8 cellular contexts compared by ENCODE assay signal in the genomic region with DNA sequence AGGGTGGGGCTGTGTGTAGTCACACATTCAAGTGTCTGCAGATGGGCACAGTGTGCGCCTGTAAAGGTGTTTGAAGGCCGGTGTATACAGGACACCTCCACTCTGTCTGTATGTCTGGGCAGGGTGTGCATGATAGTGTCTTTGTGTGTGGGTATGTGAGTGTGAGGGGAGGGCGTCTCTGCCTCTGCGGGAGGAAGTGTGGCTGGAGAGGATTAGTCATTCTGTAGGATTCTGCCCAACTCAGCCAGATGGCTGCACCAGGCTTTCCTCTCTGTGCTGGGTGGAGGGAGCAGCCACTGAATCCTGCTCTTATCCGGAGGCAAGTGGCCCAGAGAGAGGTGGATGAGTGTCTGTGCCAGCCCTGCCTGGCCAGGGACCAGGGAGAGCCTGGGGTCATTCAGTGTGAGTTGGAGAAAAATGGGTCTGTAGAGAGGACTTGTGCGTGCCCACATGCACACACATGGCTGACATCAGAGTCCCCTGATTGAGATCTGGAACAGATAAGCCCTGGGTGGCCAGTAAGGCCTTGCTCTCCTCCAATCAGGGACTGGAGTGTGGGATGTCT. TPM values are rescaled to one million over a fixed set of nuclear protein-coding genes. Genes with fewer than 3 reads are reported as not detected.
DNase-seq lines count a peak whose midpoint lies in the region; ATAC-seq and TF ChIP-seq lines count a peak whose summit lies in the region.

No MANE protein-coding gene starts in this region.

- peak overlapping the region; percentile 91 for H3K4me3 Mint-ChIP-seq in CD8-positive, alpha-beta T cell
- peak overlapping the region; percentile 84 to 92 (median 91) for H3K4me3 Mint-ChIP-seq in T-cell

- no peaks in the 10 kb centered on the region for H3K27me3 Mint-ChIP-seq in CD8-positive, alpha-beta T cell (ENCODE audit: low read depth)
- H3K27me3 Mint-ChIP-seq in T-cell = no peaks in the 10 kb centered on the region

- ATAC-seq in CD8-positive, alpha-beta T cell = peak; percentile 18
- ATAC-seq in HG02973 (IDR thresholded peaks at IDR 0.05; ENCODE audit: unreplicated experiment) (peak; percentile 3), T-cell (replicated peaks in 1 of 4) (peak; percentile 17 to 25 (median 19)), sciatic nerve (peak; percentile 27), GM21528 (IDR thresholded peaks at IDR 0.05; ENCODE audit: low FRiP score, unreplicated experiment) (no peak)

- TF ChIP-seq CTCF in CD8-positive, alpha-beta T cell (IDR thresholded peaks at IDR 0.05) = no peak

- intact Hi-C loops in CD8-positive, alpha-beta T cell (cut with DNase I, micrococcal nuclease) = loop anchor here (1.0 to 5.0 kb wide), 6 partner anchors 9 to 120 kb away; partner anchors contain the start of genes MRPL43 (in 1 of the 2), SLF2 (in 1 of the 2) and TWNK (in 1 of the 2)
- intact Hi-C loops in sciatic nerve (cut with DNase I) = no loop called here

- H3K9me3 ChIP-seq in CD8-positive, alpha-beta T cell (ENCODE audit: low read length) = no peaks in the 10 kb centered on the region
- no peaks in the 10 kb centered on the region for H3K9me3 ChIP-seq in iPS DF 6.9 (ENCODE audit: control insufficient read depth, insufficient read depth, low read length)

- peak overlapping the region; percentile 91 for H3K27ac Mint-ChIP-seq in CD8-positive, alpha-beta T cell
- H3K27ac Mint-ChIP-seq in T-cell = peak overlapping the region; percentile 91 to 97

- H3K36me3 Mint-ChIP-seq in CD8-positive, alpha-beta T cell = peaks cover 28% of the 10 kb centered on the region
- H3K36me3 Mint-ChIP-seq in T-cell = peaks cover 27% of the 10 kb centered on the region

- CTCF ChIA-PET in CD8-positive, alpha-beta T cell (lab: Charles Lee) = interaction anchor here (1.1 to 23.7 kb wide), 4 partner anchors 14 to 34 kb away, joined by 5 to 580 read pairs (median 9); partner anchors contain the start of gene KAZALD1
- CTCF ChIA-PET in T-cell (lab: Charles Lee) = interaction anchor here (0.6 to 2.5 kb wide), 11 partner anchors 9 to 1474 kb away, joined by 3 to 25 read pairs (median 4); partner anchors contain the start of gene KAZALD1 (in 1 of the 2)

- WGBS in iPS DF 6.9 (ENCODE audit: insufficient coverage, insufficient read length) = no CpG with 5 or more reads among the region's 6 CpGs

- H3K4me3 ChIP-seq in CD8-positive, alpha-beta T cell (ENCODE audit: low read depth, low read length) = peak overlapping the region; percentile 86
- H3K4me3 ChIP-seq in iPS DF 6.9 (ENCODE audit: low read length) = peak overlapping the region; percentile 51; the same call in 1 of the 2 replicates

- peaks cover 14% of the 10 kb centered on the region for H3K4me1 ChIP-seq in CD8-positive, alpha-beta T cell (ENCODE audit: insufficient read depth, low read length)
- H3K4me1 ChIP-seq in iPS DF 6.9 (ENCODE audit: control insufficient read depth, insufficient read depth, low read length) = peaks cover 11% of the 10 kb centered on the region; the same call in 1 of the 2 replicates

- H3K36me3 ChIP-seq in CD8-positive, alpha-beta T cell (ENCODE audit: insufficient read depth, low read length) = peaks cover 7% of the 10 kb centered on the region
- no peaks in the 10 kb centered on the region for H3K36me3 ChIP-seq in iPS DF 6.9 (ENCODE audit: control insufficient read depth, insufficient read depth, low read length)

- peak overlapping the region; percentile 87 for H3K27ac ChIP-seq in CD8-positive, alpha-beta T cell (ENCODE audit: low read depth, low read length)
- H3K27ac ChIP-seq in iPS DF 6.9 (ENCODE audit: low read length) = no peak overlapping the region

- H3K27me3 ChIP-seq in CD8-positive, alpha-beta T cell (ENCODE audit: insufficient read depth, low read length) = no peaks in the 10 kb centered on the region
- peaks cover 4% of the 10 kb centered on the region; the same call in 1 of the 2 replicates for H3K27me3 ChIP-seq in iPS DF 6.9 (ENCODE audit: control insufficient read depth, insufficient read depth, low read length)

- peak in 5 of 7 experiments; percentile 36 to 66 (median 55) for DNase-seq in CD8-positive, alpha-beta T cell
- DNase-seq in T-cell (peak in 4 of 34 experiments; percentile 37 to 58 (median 46)), astrocyte of the hippocampus (ENCODE audit: low read depth, low spot score) (peak; percentile 94), iPS DF 6.9 (ENCODE audit: low read depth, low spot score) (no peak), sciatic nerve (ENCODE audit: low spot score) (no peak), HuH-7 (ENCODE audit: low spot score) (no peak)

- H3K4me1 Mint-ChIP-seq in CD8-positive, alpha-beta T cell (ENCODE audit: low read depth) = peaks cover 23% of the 10 kb centered on the region
- peaks cover 17 to 26% (median 20%) of the 10 kb centered on the region in 3 donors for H3K4me1 Mint-ChIP-seq in T-cell

- no peaks in the 10 kb centered on the region for H3K9me3 Mint-ChIP-seq in CD8-positive, alpha-beta T cell
- no peaks in the 10 kb centered on the region for H3K9me3 Mint-ChIP-seq in T-cell

- POLR2A ChIA-PET in CD8-positive, alpha-beta T cell (lab: Charles Lee) = interaction anchor here (0.8 to 3.6 kb wide), 3 partner anchors 10 to 119 kb away, joined by 3 to 34 read pairs (median 22); partner anchors contain the start of gene LZTS2
- POLR2A ChIA-PET in T-cell (lab: Charles Lee) = interaction anchor here (0.6 to 1.5 kb wide), 6 partner anchors 8 to 1087 kb away, joined by 3 to 9 read pairs (median 3); no protein-coding TSS in a partner anchor

RNA-seq across cellular contexts. Expression of gene SFXN3, which starts 1.7 kb away (rescaled TPM):
- total RNA-seq in CD8-positive, alpha-beta T cell = 10 to 100 TPM; 38.1 to 39.3 TPM
- total RNA-seq in T-cell (100 to 1,000 TPM in 2 of 5 donors, 10 to 100 TPM in 3; 45.2 to 113 (median 91.0) TPM), sciatic nerve (58.9 TPM)

RNA-seq across cellular contexts. Expression of gene PDZD7, which starts 1.8 kb away (rescaled TPM):
- total RNA-seq in CD8-positive, alpha-beta T cell = 1 to 10 TPM in 1 of 2 experiments, under 1 TPM in 1; 0.95 to 1.7 TPM
- total RNA-seq in T-cell = 1 to 10 TPM; 1.7 to 2.7 (median 2.3) TPM
- total RNA-seq in sciatic nerve = 3.8 TPM

RNA-seq across cellular contexts. Expression of gene KAZALD1, which starts 29.1 kb away (rescaled TPM):
- total RNA-seq in CD8-positive, alpha-beta T cell = not detected
- under 1 TPM in 2 of 5 donors, not detected in 3; 0.19 to 0.29 TPM for total RNA-seq in T-cell
- 4.7 TPM for total RNA-seq in sciatic nerve

RNA-seq across cellular contexts. Expression of gene LZTS2, which starts 33.1 kb away (rescaled TPM):
- total RNA-seq in CD8-positive, alpha-beta T cell = 10 to 100 TPM in 1 of 2 experiments, 1 to 10 TPM in 1; 9.2 to 10.5 TPM
- total RNA-seq in T-cell (10 to 100 TPM; 16.4 to 39.5 (median 35.4) TPM), sciatic nerve (78.6 TPM)

RNA-seq across cellular contexts. Expression of gene TWNK, which starts 45.4 kb away (rescaled TPM):
- 1 to 10 TPM; 4.6 to 4.7 TPM for total RNA-seq in CD8-positive, alpha-beta T cell
- 10 to 100 TPM in 3 of 5 donors, 1 to 10 TPM in 2; 5.3 to 20.2 (median 16.9) TPM for total RNA-seq in T-cell
- total RNA-seq in sciatic nerve = 5.9 TPM

Comparison
In these comparisons a context has a peak if more than half of its experiments do, and no peak if none do; other contexts are left out.
1. DNase-seq: peak in CD8-positive, alpha-beta T cell (5 of 7) and astrocyte of the hippocampus (single experiment); none in iPS DF 6.9 (single experiment), sciatic nerve (single experiment) and HuH-7 (single experiment).